7 cellular contexts compared by ENCODE assay signal in genomic region chr6:167827588-167828324, GRCh38. TPM values are rescaled to one million over a fixed set of nuclear protein-coding genes. Genes with fewer than 3 reads are reported as not detected.
DNase-seq lines count a peak whose midpoint lies in the region; ATAC-seq and TF ChIP-seq lines count a peak whose summit lies in the region.

No MANE protein-coding gene starts in this region.

- peaks cover 35% of the 10 kb centered on the region for H3K4me1 Mint-ChIP-seq in activated CD8-positive, alpha-beta T cell treated with anti-CD3 and anti-CD28 coated beads for 36 hours (ENCODE audit: low read depth)
- H3K4me1 Mint-ChIP-seq in endothelial cell (ENCODE audit: unreplicated experiment), result peaks cover 31% of the 10 kb centered on the region
- peaks cover 56% of the 10 kb centered on the region for H3K4me1 Mint-ChIP-seq in stimulated activated naive CD8-positive, alpha-beta T cell treated with anti-CD3 and anti-CD28 coated beads, Interleukin-15, amount 100 ng/mL, for 72 hours

- no peaks in the 10 kb centered on the region for H3K9me3 Mint-ChIP-seq in activated CD8-positive, alpha-beta T cell treated with anti-CD3 and anti-CD28 coated beads for 36 hours
- H3K9me3 Mint-ChIP-seq in endothelial cell (ENCODE audit: unreplicated experiment), result no peaks in the 10 kb centered on the region
- H3K9me3 Mint-ChIP-seq in stimulated activated naive CD8-positive, alpha-beta T cell treated with anti-CD3 and anti-CD28 coated beads, Interleukin-15, amount 100 ng/mL, for 72 hours, result no peaks in the 10 kb centered on the region

- CTCF ChIA-PET in activated CD8-positive, alpha-beta T cell treated with anti-CD3 and anti-CD28 coated beads for 36 hours (lab: Charles Lee), result interaction anchor here (1.0 to 1.5 kb wide), 2 partner anchors 39 to 477 kb away, joined by 3 read pairs; no protein-coding TSS in a partner anchor

- TF ChIP-seq CTCF in GM12864 (IDR thresholded peaks at IDR 0.05; ENCODE audit: low read depth, low read length, missing control alignments) (no peak), LNCaP clone FGC (IDR thresholded peaks at IDR 0.05; ENCODE audit: control insufficient read depth, extremely low read depth, insufficient read depth) (no peak), endothelial cell (IDR thresholded peaks at IDR 0.05; ENCODE audit: unreplicated experiment) (no peak)
- no peak for TF ChIP-seq CTCF in activated CD8-positive, alpha-beta T cell treated with anti-CD3 and anti-CD28 coated beads for 36 hours (IDR thresholded peaks at IDR 0.05)

- H3K27me3 Mint-ChIP-seq in activated CD8-positive, alpha-beta T cell treated with anti-CD3 and anti-CD28 coated beads for 36 hours, result peaks cover 63% of the 10 kb centered on the region
- peaks cover 20% of the 10 kb centered on the region for H3K27me3 Mint-ChIP-seq in endothelial cell (ENCODE audit: unreplicated experiment)
- peaks cover 65% of the 10 kb centered on the region for H3K27me3 Mint-ChIP-seq in stimulated activated naive CD8-positive, alpha-beta T cell treated with anti-CD3 and anti-CD28 coated beads, Interleukin-15, amount 100 ng/mL, for 72 hours

- H3K4me3 Mint-ChIP-seq in activated CD8-positive, alpha-beta T cell treated with anti-CD3 and anti-CD28 coated beads for 36 hours, result peak overlapping the region; percentile 75
- H3K4me3 Mint-ChIP-seq in endothelial cell (ENCODE audit: unreplicated experiment), result peak overlapping the region; percentile 99
- peak overlapping the region; percentile 87 to 89 for H3K4me3 Mint-ChIP-seq in stimulated activated naive CD8-positive, alpha-beta T cell treated with anti-CD3 and anti-CD28 coated beads, Interleukin-15, amount 100 ng/mL, for 72 hours

- DNase-seq in GM12864 (ENCODE audit: low read depth) (no peak), LNCaP clone FGC (ENCODE audit: low read depth) (no peak), endothelial cell (ENCODE audit: low spot score) (peak; percentile 76), medulla oblongata (ENCODE audit: extremely low spot score) (peak; percentile 56)
- DNase-seq in activated CD8-positive, alpha-beta T cell treated with anti-CD3 and anti-CD28 coated beads for 36 hours, result peak; percentile 20
- DNase-seq in stimulated activated naive CD8-positive, alpha-beta T cell treated with anti-CD3 and anti-CD28 coated beads, Interleukin-15, amount 100 ng/mL, for 72 hours, result peak; percentile 40

- POLR2A ChIA-PET in activated CD8-positive, alpha-beta T cell treated with anti-CD3 and anti-CD28 coated beads for 36 hours (lab: Charles Lee), result interaction anchor here (1.0 kb wide), 1 partner anchor 12 kb away, joined by 3 read pairs; no protein-coding TSS in a partner anchor

- H3K27ac Mint-ChIP-seq in activated CD8-positive, alpha-beta T cell treated with anti-CD3 and anti-CD28 coated beads for 36 hours, result no peak overlapping the region
- H3K27ac Mint-ChIP-seq in endothelial cell (ENCODE audit: unreplicated experiment), result peak overlapping the region; percentile 96
- peak overlapping the region in 1 of 2 donors; percentile 76 for H3K27ac Mint-ChIP-seq in stimulated activated naive CD8-positive, alpha-beta T cell treated with anti-CD3 and anti-CD28 coated beads, Interleukin-15, amount 100 ng/mL, for 72 hours

- peaks cover 1% of the 10 kb centered on the region for H3K36me3 Mint-ChIP-seq in activated CD8-positive, alpha-beta T cell treated with anti-CD3 and anti-CD28 coated beads for 36 hours (ENCODE audit: low read depth)
- peaks cover 8% of the 10 kb centered on the region for H3K36me3 Mint-ChIP-seq in endothelial cell (ENCODE audit: low read depth, unreplicated experiment)

- intact Hi-C loops in activated CD8-positive, alpha-beta T cell treated with anti-CD3 and anti-CD28 coated beads for 36 hours (cut with micrococcal nuclease), result no loop called here

- H3K4me3 ChIP-seq in GM12864 (ENCODE audit: low read depth, low read length) (peak overlapping the region; percentile 79), LNCaP clone FGC (ENCODE audit: low read depth, low read length) (peak overlapping the region; percentile 60)

- peak; percentile 43 for ATAC-seq in GM21723 (IDR thresholded peaks at IDR 0.05; ENCODE audit: unreplicated experiment)
- ATAC-seq in activated CD8-positive, alpha-beta T cell treated with anti-CD3 and anti-CD28 coated beads for 36 hours, result no peak
- ATAC-seq in stimulated activated naive CD8-positive, alpha-beta T cell treated with anti-CD3 and anti-CD28 coated beads, Interleukin-15, amount 100 ng/mL, for 72 hours, result peak; percentile 53

RNA-seq across cellular contexts. Expression of gene AFDN, which starts 1.0 kb away (rescaled TPM):
- 10 to 100 TPM; 13.0 to 14.1 TPM for total RNA-seq in activated CD8-positive, alpha-beta T cell treated with anti-CD3 and anti-CD28 coated beads for 36 hours
- 306 TPM for total RNA-seq in endothelial cell (ENCODE audit: unreplicated experiment)

Comparison
In these comparisons a context has a peak if more than half of its experiments do, and no peak if none do; other contexts are left out.
1. DNase-seq: peak in activated CD8-positive, alpha-beta T cell treated with anti-CD3 and anti-CD28 coated beads for 36 hours (single experiment), endothelial cell (single experiment), medulla oblongata (single experiment) and stimulated activated naive CD8-positive, alpha-beta T cell treated with anti-CD3 and anti-CD28 coated beads, Interleukin-15, amount 100 ng/mL, for 72 hours (2 of 2); none in GM12864 (single experiment) and LNCaP clone FGC (single experiment).
2. RNA of gene AFDN, which starts 1.0 kb away (total RNA-seq): 306 TPM in endothelial cell (single experiment); 13.0 to 14.1 TPM in activated CD8-positive, alpha-beta T cell treated with anti-CD3 and anti-CD28 coated beads for 36 hours; every median in the first group is over 10 times any median in the second.
3. Peak in every context shown above with its lines, with median percentiles within 50 percentile points of each other: H3K4me3 Mint-ChIP-seq.